ENCODE assay signal across 33 cellular contexts in the genomic region with DNA sequence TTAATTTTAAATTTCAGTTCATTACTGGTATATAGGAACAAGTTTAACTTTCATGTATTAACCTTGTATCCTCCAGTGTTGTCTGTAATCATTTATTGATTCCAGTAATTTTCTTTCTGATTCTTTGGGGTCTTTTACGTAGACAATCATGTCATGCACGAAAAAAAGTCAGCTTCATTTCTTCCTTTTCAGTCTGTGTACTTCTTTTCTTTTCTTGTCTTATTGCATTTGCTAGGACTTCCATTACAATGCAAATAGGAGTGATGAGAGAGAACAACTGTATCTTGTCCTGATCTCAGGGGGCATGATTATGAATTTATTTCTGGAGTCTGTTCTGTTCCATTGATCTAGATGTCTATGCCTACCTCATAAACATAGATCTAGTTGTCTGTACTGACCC.
"Had no signal": no experiment of that assay in that cellular context is flagged by ENCODE, and none has a peak within 500 bp of the region (broad histone marks: within the 10 kb centered on the region; RNA-seq: fewer than 3 reads in every experiment).

No MANE protein-coding gene starts in this region.

- DNase-seq: activated B cell treated with CpG ODN at 0.5 μM for 24 hours; activated CD4-positive, alpha-beta T cell treated with anti-CD3 and anti-CD28 coated beads for 48 hours; activated CD4-positive, alpha-beta T cell treated with anti-CD3 and anti-CD28 coated beads, Interleukin-2, amount 50 U/mL, for 1 hour; activated CD4-positive, alpha-beta T cell treated with anti-CD3 and anti-CD28 coated beads, Interleukin-2, amount 50 U/mL, for 48 hours; activated CD8-positive, alpha-beta memory T cell treated with anti-CD3 and anti-CD28 coated beads for 24 hours; activated CD8-positive, alpha-beta T cell treated with anti-CD3 and anti-CD28 coated beads for 36 hours; activated effector memory CD4-positive, alpha-beta T cell treated with Interleukin-2 at 50 U/mL for 16 hours; activated gamma-delta T cell treated with Interleukin-2 at 50 U/mL for 16 hours; activated naive CD4-positive, alpha-beta T cell treated with anti-CD3 and anti-CD28 coated beads, Interleukin-2, amount 50 U/mL, for 16 hours; activated naive CD4-positive, alpha-beta T cell treated with Interleukin-2 at 50 U/mL for 16 hours; activated T-cell treated with anti-CD3 and anti-CD28 coated beads, Interleukin-2, amount 50 U/mL, for 4 hours; amniotic stem cell; anterior cingulate cortex; brain microvascular endothelial cell; dorsolateral prefrontal cortex; effector memory CD4-positive, alpha-beta T cell; esophagus squamous epithelium; foreskin melanocyte; heart right ventricle; T-helper 17 cell; T1000; WERI-Rb-1 had no signal

- H3K27ac ChIP-seq: brain microvascular endothelial cell, coronary artery, dorsolateral prefrontal cortex, epithelial cell of prostate, esophagus squamous epithelium, gastroesophageal sphincter, heart right ventricle, WERI-Rb-1 had no signal

- H3K4me3 ChIP-seq: coronary artery, dorsolateral prefrontal cortex, esophagus squamous epithelium, gastroesophageal sphincter, heart right ventricle had no signal

- FAIRE-seq: bronchial epithelial cell, endothelial cell of umbilical vein had no signal

- H3K4me3 Mint-ChIP-seq: activated B cell treated with CpG ODN at 0.5 μM for 24 hours; activated CD8-positive, alpha-beta T cell treated with anti-CD3 and anti-CD28 coated beads for 36 hours; activated naive CD8-positive, alpha-beta T cell; activated T-cell treated with anti-CD3 and anti-CD28 coated beads, Interleukin-2, amount 50 U/mL, for 4 hours; activated T-helper 17 cell treated with anti-CD3 and anti-CD28 coated beads, Interleukin-2, amount 50 U/mL, for 72 hours; central memory CD8-positive, alpha-beta T cell; dendritic cell treated with granulocyte-macrophage colony-stimulating factor and Interleukin-4, amounts not matched to agents 40 ng/mL and 50 ng/mL, for 4 days; T-helper 17 cell; T-helper 2 cell treated with Interferon-gamma antibody and Interleukin-4, amounts not matched to agents 5 μg/mL and 100 μg/mL, for 36 hours had no signal

- H3K27me3 Mint-ChIP-seq: activated B cell treated with CpG ODN at 0.5 μM for 24 hours; activated CD8-positive, alpha-beta T cell treated with anti-CD3 and anti-CD28 coated beads for 36 hours; activated naive CD8-positive, alpha-beta T cell; activated T-helper 17 cell treated with anti-CD3 and anti-CD28 coated beads, Interleukin-2, amount 50 U/mL, for 72 hours; central memory CD8-positive, alpha-beta T cell; dendritic cell treated with granulocyte-macrophage colony-stimulating factor and Interleukin-4, amounts not matched to agents 40 ng/mL and 50 ng/mL, for 4 days; T-helper 17 cell had no signal

- H3K36me3 ChIP-seq: brain microvascular endothelial cell had no signal

- ATAC-seq: activated CD4-positive, CD25-positive, alpha-beta regulatory T cell treated with anti-CD3 and anti-CD28 coated beads, Interleukin-2, amount 50 U/mL, for 24 hours; activated CD8-positive, alpha-beta T cell treated with anti-CD3 and anti-CD28 coated beads for 36 hours; activated T-cell treated with anti-CD3 and anti-CD28 coated beads, Interleukin-2, amount 50 U/mL, for 4 hours; activated T-helper 17 cell treated with anti-CD3 and anti-CD28 coated beads, Interleukin-2, amount 50 U/mL, for 72 hours; gastroesophageal sphincter; heart right ventricle; T-helper 17 cell had no signal

- H3K27me3 ChIP-seq: brain microvascular endothelial cell, dorsolateral prefrontal cortex, esophagus squamous epithelium, gastroesophageal sphincter, heart right ventricle had no signal

- H3K27ac Mint-ChIP-seq: activated B cell treated with CpG ODN at 0.5 μM for 24 hours; activated T-helper 17 cell treated with anti-CD3 and anti-CD28 coated beads, Interleukin-2, amount 50 U/mL, for 72 hours; dendritic cell treated with granulocyte-macrophage colony-stimulating factor and Interleukin-4, amounts not matched to agents 40 ng/mL and 50 ng/mL, for 4 days; T-helper 17 cell; T-helper 2 cell treated with Interferon-gamma antibody and Interleukin-4, amounts not matched to agents 5 μg/mL and 100 μg/mL, for 36 hours had no signal

- H3K4me1 ChIP-seq: esophagus squamous epithelium, gastroesophageal sphincter had no signal
